Comparison of ENCODE assay signal across 1 cellular context in genomic region chr3:49007771-49008528, GRCh38.
TF ChIP-seq lines count a peak whose summit lies in the region.

No MANE protein-coding gene starts in this region.

TF ChIP-seq in K562, 482 proteins besides CTCF, POLR2A, EP300 and RAD21 (continues in another document):
- TF ChIP-seq, protein P1, sequence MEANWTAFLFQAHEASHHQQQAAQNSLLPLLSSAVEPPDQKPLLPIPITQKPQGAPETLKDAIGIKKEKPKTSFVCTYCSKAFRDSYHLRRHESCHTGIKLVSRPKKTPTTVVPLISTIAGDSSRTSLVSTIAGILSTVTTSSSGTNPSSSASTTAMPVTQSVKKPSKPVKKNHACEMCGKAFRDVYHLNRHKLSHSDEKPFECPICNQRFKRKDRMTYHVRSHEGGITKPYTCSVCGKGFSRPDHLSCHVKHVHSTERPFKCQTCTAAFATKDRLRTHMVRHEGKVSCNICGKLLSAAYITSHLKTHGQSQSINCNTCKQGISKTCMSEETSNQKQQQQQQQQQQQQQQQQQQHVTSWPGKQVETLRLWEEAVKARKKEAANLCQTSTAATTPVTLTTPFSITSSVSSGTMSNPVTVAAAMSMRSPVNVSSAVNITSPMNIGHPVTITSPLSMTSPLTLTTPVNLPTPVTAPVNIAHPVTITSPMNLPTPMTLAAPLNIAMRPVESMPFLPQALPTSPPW (CRISPR knock-in tag; IDR thresholded peaks at IDR 0.05), result peak; percentile 86
- TF ChIP-seq PURB (CRISPR knock-in tag; IDR thresholded peaks at IDR 0.05; ENCODE audit: low read depth) (no peak), ARID4B (CRISPR knock-in tag; IDR thresholded peaks at IDR 0.05) (peak; percentile 8; the same call in 1 of the 2 replicates), SOX6 (IDR thresholded peaks at IDR 0.05) (no peak), ZNF764 (CRISPR knock-in tag; IDR thresholded peaks at IDR 0.05; ENCODE audit: low read depth) (no peak), CEBPG (CRISPR knock-in tag; IDR thresholded peaks at IDR 0.05) (no peak), CEBPG (tag; conservative IDR thresholded peaks at IDR 0.05 in 1 of 2, IDR thresholded peaks at IDR 0.05 in 1 of 2) (no peak), RBM34 (IDR thresholded peaks at IDR 0.05; ENCODE audit: borderline replicate concordance, insufficient read depth, low read length) (no peak), TRIM24 (IDR thresholded peaks at IDR 0.05) (no peak), ZBTB7A (IDR thresholded peaks at IDR 0.05; ENCODE audit: borderline replicate concordance, control insufficient read depth, low read depth, low read length) (peak; percentile 50; the same call in 1 of the 2 replicates), ZNF668 (CRISPR knock-in tag; IDR thresholded peaks at IDR 0.05) (no peak), ARID1B (IDR thresholded peaks at IDR 0.05) (0 out of 2 replicates have a peak, but pooled peaks have one; percentile 7), MAZ (CRISPR knock-in tag; conservative IDR thresholded peaks at IDR 0.05 in 1 of 2, IDR thresholded peaks at IDR 0.05 in 1 of 2) (peak in 1 of 2 experiments; percentile 85; a peak in 3 of 4 replicates), BCL6 (CRISPR knock-in tag; IDR thresholded peaks at IDR 0.05) (no peak), CBX8 (IDR thresholded peaks at IDR 0.05; ENCODE audit: borderline replicate concordance, extremely low read depth, low read depth, low read length, poor library complexity, severe bottlenecking) (no peak), E2F6 (IDR thresholded peaks at IDR 0.05; ENCODE audit: borderline replicate concordance in 1 of 2, extremely low read depth in 1 of 2, insufficient read depth in 1 of 2, insufficient read length in 1 of 2, low read depth in 1 of 2, low read length in 1 of 2, poor library complexity in 1 of 2, severe bottlenecking in 1 of 2) (peak in 1 of 2 experiments; percentile 31), ZBED1 (IDR thresholded peaks at IDR 0.05) (0 out of 2 replicates have a peak, but pooled peaks have one; percentile 2), ZFX (CRISPR knock-in tag; IDR thresholded peaks at IDR 0.05) (peak; percentile 13; the same call in 1 of the 2 replicates), FOXP1 (CRISPR knock-in tag; IDR thresholded peaks at IDR 0.05) (no peak), JUND (IDR thresholded peaks at IDR 0.05; ENCODE audit: borderline replicate concordance, low read depth, low read length) (0 out of 2 replicates have a peak, but pooled peaks have one; percentile 1), JUND (tag; IDR thresholded peaks at IDR 0.05; ENCODE audit: borderline replicate concordance, low read depth, low read length) (no peak; the same call in 2 of the 3 replicates), MTA3 (IDR thresholded peaks at IDR 0.05; ENCODE audit: borderline replicate concordance) (peak; percentile 0; the same call in 1 of the 2 replicates), ZNF263 (CRISPR knock-in tag; IDR thresholded peaks at IDR 0.05; ENCODE audit: borderline replicate concordance) (peak; percentile 94), CHCHD3 (CRISPR knock-in tag; IDR thresholded peaks at IDR 0.05) (no peak), SIRT6 (IDR thresholded peaks at IDR 0.05; ENCODE audit: low read depth, low read length) (no peak), EP400 (IDR thresholded peaks at IDR 0.05) (peak; percentile 70; the same call in 1 of the 2 replicates)
- TF ChIP-seq, protein P2, sequence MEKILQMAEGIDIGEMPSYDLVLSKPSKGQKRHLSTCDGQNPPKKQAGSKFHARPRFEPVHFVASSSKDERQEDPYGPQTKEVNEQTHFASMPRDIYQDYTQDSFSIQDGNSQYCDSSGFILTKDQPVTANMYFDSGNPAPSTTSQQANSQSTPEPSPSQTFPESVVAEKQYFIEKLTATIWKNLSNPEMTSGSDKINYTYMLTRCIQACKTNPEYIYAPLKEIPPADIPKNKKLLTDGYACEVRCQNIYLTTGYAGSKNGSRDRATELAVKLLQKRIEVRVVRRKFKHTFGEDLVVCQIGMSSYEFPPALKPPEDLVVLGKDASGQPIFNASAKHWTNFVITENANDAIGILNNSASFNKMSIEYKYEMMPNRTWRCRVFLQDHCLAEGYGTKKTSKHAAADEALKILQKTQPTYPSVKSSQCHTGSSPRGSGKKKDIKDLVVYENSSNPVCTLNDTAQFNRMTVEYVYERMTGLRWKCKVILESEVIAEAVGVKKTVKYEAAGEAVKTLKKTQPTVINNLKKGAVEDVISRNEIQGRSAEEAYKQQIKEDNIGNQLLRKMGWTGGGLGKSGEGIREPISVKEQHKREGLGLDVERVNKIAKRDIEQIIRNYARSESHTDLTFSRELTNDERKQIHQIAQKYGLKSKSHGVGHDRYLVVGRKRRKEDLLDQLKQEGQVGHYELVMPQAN (IDR thresholded peaks at IDR 0.05; ENCODE audit: borderline replicate concordance), result 0 out of 2 replicates have a peak, but pooled peaks have one; percentile 7
- TF ChIP-seq, protein P3, sequence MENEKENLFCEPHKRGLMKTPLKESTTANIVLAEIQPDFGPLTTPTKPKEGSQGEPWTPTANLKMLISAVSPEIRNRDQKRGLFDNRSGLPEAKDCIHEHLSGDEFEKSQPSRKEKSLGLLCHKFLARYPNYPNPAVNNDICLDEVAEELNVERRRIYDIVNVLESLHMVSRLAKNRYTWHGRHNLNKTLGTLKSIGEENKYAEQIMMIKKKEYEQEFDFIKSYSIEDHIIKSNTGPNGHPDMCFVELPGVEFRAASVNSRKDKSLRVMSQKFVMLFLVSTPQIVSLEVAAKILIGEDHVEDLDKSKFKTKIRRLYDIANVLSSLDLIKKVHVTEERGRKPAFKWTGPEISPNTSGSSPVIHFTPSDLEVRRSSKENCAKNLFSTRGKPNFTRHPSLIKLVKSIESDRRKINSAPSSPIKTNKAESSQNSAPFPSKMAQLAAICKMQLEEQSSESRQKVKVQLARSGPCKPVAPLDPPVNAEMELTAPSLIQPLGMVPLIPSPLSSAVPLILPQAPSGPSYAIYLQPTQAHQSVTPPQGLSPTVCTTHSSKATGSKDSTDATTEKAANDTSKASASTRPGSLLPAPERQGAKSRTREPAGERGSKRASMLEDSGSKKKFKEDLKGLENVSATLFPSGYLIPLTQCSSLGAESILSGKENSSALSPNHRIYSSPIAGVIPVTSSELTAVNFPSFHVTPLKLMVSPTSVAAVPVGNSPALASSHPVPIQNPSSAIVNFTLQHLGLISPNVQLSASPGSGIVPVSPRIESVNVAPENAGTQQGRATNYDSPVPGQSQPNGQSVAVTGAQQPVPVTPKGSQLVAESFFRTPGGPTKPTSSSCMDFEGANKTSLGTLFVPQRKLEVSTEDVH (IDR thresholded peaks at IDR 0.05; ENCODE audit: low read depth, partially characterized antibody), result peak; percentile 9
- TF ChIP-seq, protein P4, sequence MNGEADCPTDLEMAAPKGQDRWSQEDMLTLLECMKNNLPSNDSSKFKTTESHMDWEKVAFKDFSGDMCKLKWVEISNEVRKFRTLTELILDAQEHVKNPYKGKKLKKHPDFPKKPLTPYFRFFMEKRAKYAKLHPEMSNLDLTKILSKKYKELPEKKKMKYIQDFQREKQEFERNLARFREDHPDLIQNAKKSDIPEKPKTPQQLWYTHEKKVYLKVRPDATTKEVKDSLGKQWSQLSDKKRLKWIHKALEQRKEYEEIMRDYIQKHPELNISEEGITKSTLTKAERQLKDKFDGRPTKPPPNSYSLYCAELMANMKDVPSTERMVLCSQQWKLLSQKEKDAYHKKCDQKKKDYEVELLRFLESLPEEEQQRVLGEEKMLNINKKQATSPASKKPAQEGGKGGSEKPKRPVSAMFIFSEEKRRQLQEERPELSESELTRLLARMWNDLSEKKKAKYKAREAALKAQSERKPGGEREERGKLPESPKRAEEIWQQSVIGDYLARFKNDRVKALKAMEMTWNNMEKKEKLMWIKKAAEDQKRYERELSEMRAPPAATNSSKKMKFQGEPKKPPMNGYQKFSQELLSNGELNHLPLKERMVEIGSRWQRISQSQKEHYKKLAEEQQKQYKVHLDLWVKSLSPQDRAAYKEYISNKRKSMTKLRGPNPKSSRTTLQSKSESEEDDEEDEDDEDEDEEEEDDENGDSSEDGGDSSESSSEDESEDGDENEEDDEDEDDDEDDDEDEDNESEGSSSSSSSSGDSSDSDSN (IDR thresholded peaks at IDR 0.05; ENCODE audit: borderline replicate concordance in 1 of 2, low read depth in 2 of 2, low read length in 2 of 2), result 0 out of 4 replicates have a peak, but pooled peaks of 1 of the 2 experiments have one; percentile 7
- TF ChIP-seq, protein P5, sequence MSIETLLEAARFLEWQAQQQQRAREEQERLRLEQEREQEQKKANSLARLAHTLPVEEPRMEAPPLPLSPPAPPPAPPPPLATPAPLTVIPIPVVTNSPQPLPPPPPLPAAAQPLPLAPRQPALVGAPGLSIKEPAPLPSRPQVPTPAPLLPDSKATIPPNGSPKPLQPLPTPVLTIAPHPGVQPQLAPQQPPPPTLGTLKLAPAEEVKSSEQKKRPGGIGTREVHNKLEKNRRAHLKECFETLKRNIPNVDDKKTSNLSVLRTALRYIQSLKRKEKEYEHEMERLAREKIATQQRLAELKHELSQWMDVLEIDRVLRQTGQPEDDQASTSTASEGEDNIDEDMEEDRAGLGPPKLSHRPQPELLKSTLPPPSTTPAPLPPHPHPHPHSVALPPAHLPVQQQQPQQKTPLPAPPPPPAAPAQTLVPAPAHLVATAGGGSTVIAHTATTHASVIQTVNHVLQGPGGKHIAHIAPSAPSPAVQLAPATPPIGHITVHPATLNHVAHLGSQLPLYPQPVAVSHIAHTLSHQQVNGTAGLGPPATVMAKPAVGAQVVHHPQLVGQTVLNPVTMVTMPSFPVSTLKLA (conservative IDR thresholded peaks at IDR 0.05), result peak; percentile 3 to 23; a peak in 1 of 4 replicates
- TF ChIP-seq, protein P6, sequence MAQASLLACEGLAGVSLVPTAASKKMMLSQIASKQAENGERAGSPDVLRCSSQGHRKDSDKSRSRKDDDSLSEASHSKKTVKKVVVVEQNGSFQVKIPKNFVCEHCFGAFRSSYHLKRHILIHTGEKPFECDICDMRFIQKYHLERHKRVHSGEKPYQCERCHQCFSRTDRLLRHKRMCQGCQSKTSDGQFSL (CRISPR knock-in tag; IDR thresholded peaks at IDR 0.05), result peak; percentile 82
- TF ChIP-seq, protein P6 (tag; IDR thresholded peaks at IDR 0.05), result peak in 1 of 2 experiments; percentile 85; a peak in 2 of 4 replicates
- TF ChIP-seq, protein P7, sequence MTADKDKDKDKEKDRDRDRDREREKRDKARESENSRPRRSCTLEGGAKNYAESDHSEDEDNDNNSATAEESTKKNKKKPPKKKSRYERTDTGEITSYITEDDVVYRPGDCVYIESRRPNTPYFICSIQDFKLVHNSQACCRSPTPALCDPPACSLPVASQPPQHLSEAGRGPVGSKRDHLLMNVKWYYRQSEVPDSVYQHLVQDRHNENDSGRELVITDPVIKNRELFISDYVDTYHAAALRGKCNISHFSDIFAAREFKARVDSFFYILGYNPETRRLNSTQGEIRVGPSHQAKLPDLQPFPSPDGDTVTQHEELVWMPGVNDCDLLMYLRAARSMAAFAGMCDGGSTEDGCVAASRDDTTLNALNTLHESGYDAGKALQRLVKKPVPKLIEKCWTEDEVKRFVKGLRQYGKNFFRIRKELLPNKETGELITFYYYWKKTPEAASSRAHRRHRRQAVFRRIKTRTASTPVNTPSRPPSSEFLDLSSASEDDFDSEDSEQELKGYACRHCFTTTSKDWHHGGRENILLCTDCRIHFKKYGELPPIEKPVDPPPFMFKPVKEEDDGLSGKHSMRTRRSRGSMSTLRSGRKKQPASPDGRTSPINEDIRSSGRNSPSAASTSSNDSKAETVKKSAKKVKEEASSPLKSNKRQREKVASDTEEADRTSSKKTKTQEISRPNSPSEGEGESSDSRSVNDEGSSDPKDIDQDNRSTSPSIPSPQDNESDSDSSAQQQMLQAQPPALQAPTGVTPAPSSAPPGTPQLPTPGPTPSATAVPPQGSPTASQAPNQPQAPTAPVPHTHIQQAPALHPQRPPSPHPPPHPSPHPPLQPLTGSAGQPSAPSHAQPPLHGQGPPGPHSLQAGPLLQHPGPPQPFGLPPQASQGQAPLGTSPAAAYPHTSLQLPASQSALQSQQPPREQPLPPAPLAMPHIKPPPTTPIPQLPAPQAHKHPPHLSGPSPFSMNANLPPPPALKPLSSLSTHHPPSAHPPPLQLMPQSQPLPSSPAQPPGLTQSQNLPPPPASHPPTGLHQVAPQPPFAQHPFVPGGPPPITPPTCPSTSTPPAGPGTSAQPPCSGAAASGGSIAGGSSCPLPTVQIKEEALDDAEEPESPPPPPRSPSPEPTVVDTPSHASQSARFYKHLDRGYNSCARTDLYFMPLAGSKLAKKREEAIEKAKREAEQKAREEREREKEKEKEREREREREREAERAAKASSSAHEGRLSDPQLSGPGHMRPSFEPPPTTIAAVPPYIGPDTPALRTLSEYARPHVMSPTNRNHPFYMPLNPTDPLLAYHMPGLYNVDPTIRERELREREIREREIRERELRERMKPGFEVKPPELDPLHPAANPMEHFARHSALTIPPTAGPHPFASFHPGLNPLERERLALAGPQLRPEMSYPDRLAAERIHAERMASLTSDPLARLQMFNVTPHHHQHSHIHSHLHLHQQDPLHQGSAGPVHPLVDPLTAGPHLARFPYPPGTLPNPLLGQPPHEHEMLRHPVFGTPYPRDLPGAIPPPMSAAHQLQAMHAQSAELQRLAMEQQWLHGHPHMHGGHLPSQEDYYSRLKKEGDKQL (CRISPR knock-in tag; IDR thresholded peaks at IDR 0.05; ENCODE audit: borderline replicate concordance), result no peak
